ENCODE assay signal across 8 cellular contexts in the genomic region with DNA sequence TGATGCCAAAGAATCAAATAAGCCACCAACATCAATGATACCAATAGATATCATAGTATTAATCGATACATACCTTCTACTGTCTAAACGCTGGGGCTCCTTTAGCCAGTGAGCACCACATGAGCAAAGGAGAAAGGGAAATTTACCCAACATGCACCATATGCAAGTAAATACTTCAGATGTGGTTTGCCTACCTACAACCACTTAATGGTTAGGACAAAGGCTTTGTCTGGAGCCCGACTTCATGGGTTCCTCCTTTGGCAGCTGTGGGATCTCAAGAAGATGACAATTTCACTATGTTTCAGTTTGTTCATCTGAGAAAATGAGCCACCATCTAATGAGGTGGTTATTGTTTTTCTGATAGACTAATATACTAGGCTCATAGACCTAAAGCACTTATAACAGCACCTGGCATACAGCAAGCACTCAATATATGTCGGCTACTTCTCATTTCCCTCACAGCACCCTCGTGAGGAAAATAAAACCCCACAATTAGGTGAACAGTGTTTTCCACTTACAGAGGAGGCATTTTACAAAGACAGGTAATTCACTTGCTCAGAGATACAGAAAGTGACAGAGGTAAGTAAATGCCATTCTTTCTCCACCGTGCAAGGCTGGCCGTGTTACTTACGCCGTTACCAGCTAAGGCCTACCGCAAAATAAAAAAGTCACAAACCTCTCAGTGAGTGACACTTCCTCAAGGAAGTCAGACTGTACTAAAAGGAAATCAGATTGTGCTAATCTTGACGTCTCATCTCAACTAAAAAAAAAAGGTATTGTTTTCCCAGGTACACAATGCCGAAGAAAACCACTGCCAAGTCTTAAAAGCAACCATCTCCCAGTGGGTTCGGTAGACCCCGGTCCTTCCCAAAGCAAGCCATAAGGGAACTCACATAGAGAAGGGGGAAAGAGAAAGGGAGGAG. TPM values are rescaled to one million over a fixed set of nuclear protein-coding genes. Genes with fewer than 3 reads are reported as not detected.
DNase-seq lines count a peak whose midpoint lies in the region; ATAC-seq and TF ChIP-seq lines count a peak whose summit lies in the region.

No MANE protein-coding gene starts in this region.

- H3K4me3 Mint-ChIP-seq in activated CD4-positive, alpha-beta T cell treated with anti-CD3 and anti-CD28 coated beads, Interleukin-2, amount 10 ng/mL, durations not matched to agents 24 days and 14 days: peak overlapping the region; percentile 89
- H3K4me3 Mint-ChIP-seq in glutamatergic neuron (ENCODE audit: unreplicated experiment): peak overlapping the region; percentile 92
- H3K4me3 Mint-ChIP-seq in stimulated activated naive CD8-positive, alpha-beta T cell treated with anti-CD3 and anti-CD28 coated beads, Interleukin-15, amount 100 ng/mL, for 72 hours: peak overlapping the region; percentile 87 to 100

- H3K27ac Mint-ChIP-seq in activated CD4-positive, alpha-beta T cell treated with anti-CD3 and anti-CD28 coated beads, Interleukin-2, amount 10 ng/mL, durations not matched to agents 24 days and 14 days: peak overlapping the region; percentile 92
- peak overlapping the region; percentile 80 for H3K27ac Mint-ChIP-seq in glutamatergic neuron (ENCODE audit: unreplicated experiment)
- peak overlapping the region; percentile 92 to 97 for H3K27ac Mint-ChIP-seq in stimulated activated naive CD8-positive, alpha-beta T cell treated with anti-CD3 and anti-CD28 coated beads, Interleukin-15, amount 100 ng/mL, for 72 hours

- H3K36me3 Mint-ChIP-seq in activated CD4-positive, alpha-beta T cell treated with anti-CD3 and anti-CD28 coated beads, Interleukin-2, amount 10 ng/mL, durations not matched to agents 24 days and 14 days (ENCODE audit: low read depth): peaks cover 10% of the 10 kb centered on the region
- no peaks in the 10 kb centered on the region for H3K36me3 Mint-ChIP-seq in glutamatergic neuron (ENCODE audit: unreplicated experiment)

- peak; percentile 14 for DNase-seq in stimulated activated CD4-positive, alpha-beta T cell treated with anti-CD3 and anti-CD28 coated beads, Interleukin-15, amount 100 ng/mL, for 24 hours
- DNase-seq in stimulated activated CD4-positive, alpha-beta T cell treated with anti-CD3 and anti-CD28 coated beads, Interleukin-12 subunit alpha, Interleukin-12 subunit beta, amount 100 ng/mL, for 4 hours: no peak
- peak; percentile 79 for DNase-seq in activated CD4-positive, alpha-beta T cell treated with anti-CD3 and anti-CD28 coated beads, Interleukin-2, amount 10 ng/mL, durations not matched to agents 24 days and 14 days
- DNase-seq in glutamatergic neuron: no peak
- DNase-seq in stimulated activated naive CD8-positive, alpha-beta T cell treated with anti-CD3 and anti-CD28 coated beads, Interleukin-15, amount 100 ng/mL, for 72 hours: peak in 1 of 2 donors; percentile 22
- DNase-seq in epidermal melanocyte (ENCODE audit: insufficient read length, low spot score): no peak
- DNase-seq in NCI-H2081 (lab: John Stamatoyannopoulos, UW): no peak
- DNase-seq in NCI-H345 treated with DMSO at 0.1 percent for 48 hours (lab: John Stamatoyannopoulos, UW; ENCODE audit: unreplicated experiment): no peak

- no peak for ATAC-seq in stimulated activated naive CD8-positive, alpha-beta T cell treated with anti-CD3 and anti-CD28 coated beads, Interleukin-15, amount 100 ng/mL, for 72 hours

- intact Hi-C loops in activated CD4-positive, alpha-beta T cell treated with anti-CD3 and anti-CD28 coated beads, Interleukin-2, amount 10 ng/mL, durations not matched to agents 24 days and 14 days (cut with micrococcal nuclease): loop anchor here (2.0 to 10.0 kb wide), 4 partner anchors 298 to 1830 kb away; a partner anchor contains a TSS

- H3K27me3 Mint-ChIP-seq in activated CD4-positive, alpha-beta T cell treated with anti-CD3 and anti-CD28 coated beads, Interleukin-2, amount 10 ng/mL, durations not matched to agents 24 days and 14 days: no peaks in the 10 kb centered on the region
- peaks cover 13% of the 10 kb centered on the region for H3K27me3 Mint-ChIP-seq in glutamatergic neuron (ENCODE audit: unreplicated experiment)
- H3K27me3 Mint-ChIP-seq in stimulated activated naive CD8-positive, alpha-beta T cell treated with anti-CD3 and anti-CD28 coated beads, Interleukin-15, amount 100 ng/mL, for 72 hours: no peaks in the 10 kb centered on the region

- TF ChIP-seq CTCF in glutamatergic neuron (IDR thresholded peaks at IDR 0.05; ENCODE audit: partially characterized antibody, unreplicated experiment): no peak

- peaks cover 45% of the 10 kb centered on the region for H3K4me1 Mint-ChIP-seq in activated CD4-positive, alpha-beta T cell treated with anti-CD3 and anti-CD28 coated beads, Interleukin-2, amount 10 ng/mL, durations not matched to agents 24 days and 14 days
- peaks cover 13% of the 10 kb centered on the region for H3K4me1 Mint-ChIP-seq in glutamatergic neuron (ENCODE audit: low read depth, unreplicated experiment)
- H3K4me1 Mint-ChIP-seq in stimulated activated naive CD8-positive, alpha-beta T cell treated with anti-CD3 and anti-CD28 coated beads, Interleukin-15, amount 100 ng/mL, for 72 hours: peaks cover 45% of the 10 kb centered on the region

- no peaks in the 10 kb centered on the region for H3K9me3 Mint-ChIP-seq in activated CD4-positive, alpha-beta T cell treated with anti-CD3 and anti-CD28 coated beads, Interleukin-2, amount 10 ng/mL, durations not matched to agents 24 days and 14 days
- H3K9me3 Mint-ChIP-seq in glutamatergic neuron (ENCODE audit: unreplicated experiment): peaks cover 10% of the 10 kb centered on the region
- no peaks in the 10 kb centered on the region for H3K9me3 Mint-ChIP-seq in stimulated activated naive CD8-positive, alpha-beta T cell treated with anti-CD3 and anti-CD28 coated beads, Interleukin-15, amount 100 ng/mL, for 72 hours

RNA-seq across cellular contexts. Expression of a gene that starts 1.6 kb away (rescaled TPM):
- total RNA-seq in activated CD4-positive, alpha-beta T cell treated with anti-CD3 and anti-CD28 coated beads, Interleukin-2, amount 10 ng/mL, durations not matched to agents 24 days and 14 days: 22.7 and 23.8 TPM in 2 replicates
- 25.1 TPM for total RNA-seq in glutamatergic neuron (ENCODE audit: unreplicated experiment)

RNA-seq across cellular contexts. Expression of a gene that starts 1.8 kb away (rescaled TPM):
- 15.0 and 15.2 TPM in 2 replicates for total RNA-seq in activated CD4-positive, alpha-beta T cell treated with anti-CD3 and anti-CD28 coated beads, Interleukin-2, amount 10 ng/mL, durations not matched to agents 24 days and 14 days
- total RNA-seq in glutamatergic neuron (ENCODE audit: unreplicated experiment): 18.3 TPM

Comparison
In these comparisons a context has a peak if more than half of its experiments do, and no peak if none do; other contexts are left out.
1. DNase-seq: peak in stimulated activated CD4-positive, alpha-beta T cell treated with anti-CD3 and anti-CD28 coated beads, Interleukin-15, amount 100 ng/mL, for 24 hours (single experiment) and activated CD4-positive, alpha-beta T cell treated with anti-CD3 and anti-CD28 coated beads, Interleukin-2, amount 10 ng/mL, durations not matched to agents 24 days and 14 days (single experiment); none in stimulated activated CD4-positive, alpha-beta T cell treated with anti-CD3 and anti-CD28 coated beads, Interleukin-12 subunit alpha, Interleukin-12 subunit beta, amount 100 ng/mL, for 4 hours (single experiment), glutamatergic neuron (single experiment), epidermal melanocyte (single experiment), NCI-H2081 (0 of 2) and NCI-H345 treated with DMSO at 0.1 percent for 48 hours (single experiment).
2. Peak in every context shown above with its lines, with median percentiles within 50 percentile points of each other: H3K27ac Mint-ChIP-seq and H3K4me3 Mint-ChIP-seq.